Comparison of ENCODE assay signal across 8 cellular contexts in the genomic region with DNA sequence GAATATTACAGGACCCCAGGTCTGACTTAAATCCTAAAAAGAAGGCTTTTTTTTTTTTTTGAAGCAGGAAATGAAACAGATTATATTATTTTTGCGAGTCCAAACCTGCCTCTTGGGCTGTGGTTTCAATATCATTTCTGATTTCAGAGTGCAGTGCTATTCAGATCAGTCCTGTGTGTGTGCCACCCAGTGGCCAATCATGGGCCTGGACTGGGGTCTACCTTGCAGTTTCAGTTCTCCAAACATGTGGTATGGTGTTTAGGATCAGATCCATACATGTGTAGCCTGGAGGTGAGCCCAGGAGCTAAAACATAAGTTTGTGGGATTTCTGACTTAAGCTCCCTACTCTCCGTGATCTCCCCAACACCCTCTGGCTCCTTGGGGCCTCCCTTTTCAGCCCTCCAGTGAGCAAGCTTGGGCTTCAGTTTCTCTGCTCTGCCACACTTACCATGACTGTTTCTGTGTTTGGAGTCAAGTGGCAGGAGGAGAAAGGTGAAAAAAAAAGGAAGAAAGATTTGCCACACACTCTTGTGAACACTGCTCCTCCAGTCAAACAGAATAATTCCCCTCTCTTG. TPM values are rescaled to one million over a fixed set of nuclear protein-coding genes. Genes with fewer than 3 reads are reported as not detected.
DNase-seq lines count a peak whose midpoint lies in the region; ATAC-seq and TF ChIP-seq lines count a peak whose summit lies in the region.

No MANE protein-coding gene starts in this region.

- H3K9me3 ChIP-seq in HEK293 (ENCODE audit: control insufficient read depth, insufficient read depth, low read depth, low read length): no peaks in the 10 kb centered on the region
- no peaks in the 10 kb centered on the region for H3K9me3 ChIP-seq in PC-3 (ENCODE audit: low read length)
- no peaks in the 10 kb centered on the region for H3K9me3 ChIP-seq in cardiac muscle cell (ENCODE audit: low read depth)

- CTCF ChIA-PET in HEK293 (lab: Yijun Ruan, JAX) (interaction anchor here (0.5 to 2.2 kb wide), 12 partner anchors 11 to 601 kb away, joined by 3 to 9 read pairs (median 3); a partner anchor contains a TSS), PC-3 (lab: Charles Lee) (interaction anchor here (0.5 to 0.7 kb wide), 2 partner anchors 21 to 24 kb away, joined by 4 to 5 read pairs; no protein-coding TSS in a partner anchor)

- no peaks in the 10 kb centered on the region for H3F3A ChIP-seq in PC-3 (ENCODE audit: low read length, unreplicated experiment)

- peak overlapping the region; percentile 54 for H2AFZ ChIP-seq in PC-3 (ENCODE audit: low read length)

- no peaks in the 10 kb centered on the region for H4K20me1 ChIP-seq in PC-3 (ENCODE audit: low read length)

- H3K4me2 ChIP-seq in PC-3 (ENCODE audit: low read length): no peak overlapping the region

- H3K27ac ChIP-seq in HEK293 (ENCODE audit: extremely low read depth, low read depth, low read length) (no peak overlapping the region), PC-3 (ENCODE audit: low read length) (no peak overlapping the region), cardiac muscle cell (no peak overlapping the region), caudate nucleus (ENCODE audit: low read depth, low read length) (no peak overlapping the region)

- no peaks in the 10 kb centered on the region for H3K79me2 ChIP-seq in PC-3 (ENCODE audit: low read length)

- intact Hi-C loops in PC-3 (cut with micrococcal nuclease): loop anchor here (1.0 kb wide), 1 partner anchor 92 kb away; no protein-coding TSS in a partner anchor

- no TSS peak for BruUV-seq in PC-3 (replicated peaks; lab: Mats Ljungman, UMichigan)

- H3K36me3 ChIP-seq in HEK293 (ENCODE audit: control insufficient read depth in 2 of 2, insufficient read depth in 1 of 2, low read length in 2 of 2): no peaks in the 10 kb centered on the region
- H3K36me3 ChIP-seq in PC-3 (ENCODE audit: low read depth, low read length): no peaks in the 10 kb centered on the region
- H3K36me3 ChIP-seq in cardiac muscle cell: no peaks in the 10 kb centered on the region

- ATAC-seq in PC-3: peak; percentile 84

- H3K9ac ChIP-seq in PC-3 (ENCODE audit: low read length): no peak overlapping the region

- H3K4me3 ChIP-seq in HEK293 (ENCODE audit: low read depth, low read length) (no peak overlapping the region), PC-3 (ENCODE audit: low read length) (no peak overlapping the region), cardiac muscle cell (no peak overlapping the region)

- peak; percentile 70 for DNase-seq in EH (ENCODE audit: low read depth)
- peak; percentile 57 for DNase-seq in PC-3
- peak; percentile 35 to 74 for DNase-seq in cardiac muscle cell (ENCODE audit: low read depth in 1 of 2, low spot score in 1 of 2)
- no peak for DNase-seq in mucosa of gallbladder (ENCODE audit: low spot score)
- DNase-seq in caudate nucleus (lab: John Stamatoyannopoulos, UW): no peak
- no peak for DNase-seq in retina
- no peak for DNase-seq in putamen (ENCODE audit: low spot score)

- H3K4me1 ChIP-seq in HEK293 (ENCODE audit: control insufficient read depth, insufficient read depth, low read length) (no peaks in the 10 kb centered on the region), PC-3 (ENCODE audit: insufficient read depth, low read length) (peaks cover 14% of the 10 kb centered on the region), cardiac muscle cell (ENCODE audit: low read depth) (no peaks in the 10 kb centered on the region)

- POLR2A ChIA-PET in HEK293 (lab: Yijun Ruan, JAX): no interaction called here
- POLR2A ChIA-PET in PC-3 (lab: Charles Lee; ENCODE audit: unreplicated experiment): no interaction called here

- H3K27me3 ChIP-seq in PC-3 (ENCODE audit: low read length) (no peaks in the 10 kb centered on the region), cardiac muscle cell (no peaks in the 10 kb centered on the region)

- peak; percentile 27; the same call in 1 of the 2 replicates for TF ChIP-seq CTCF in HEK293 (tag by site-specific recombination; IDR thresholded peaks at IDR 0.05)
- peak; percentile 66 for TF ChIP-seq CTCF in PC-3 (conservative IDR thresholded peaks at IDR 0.05; ENCODE audit: low read depth, low read length)
- peak; percentile 71 for TF ChIP-seq CTCF in cardiac muscle cell (IDR thresholded peaks at IDR 0.05; ENCODE audit: low read depth, low read length)

- no peaks in the 10 kb centered on the region for H3K9me2 ChIP-seq in PC-3 (replicated peaks; ENCODE audit: low read length)

TF ChIP-seq in HEK293, 187 proteins besides CTCF, POLR2A, EP300 and RAD21 (continues in another document):
- TF ChIP-seq, protein P1, sequence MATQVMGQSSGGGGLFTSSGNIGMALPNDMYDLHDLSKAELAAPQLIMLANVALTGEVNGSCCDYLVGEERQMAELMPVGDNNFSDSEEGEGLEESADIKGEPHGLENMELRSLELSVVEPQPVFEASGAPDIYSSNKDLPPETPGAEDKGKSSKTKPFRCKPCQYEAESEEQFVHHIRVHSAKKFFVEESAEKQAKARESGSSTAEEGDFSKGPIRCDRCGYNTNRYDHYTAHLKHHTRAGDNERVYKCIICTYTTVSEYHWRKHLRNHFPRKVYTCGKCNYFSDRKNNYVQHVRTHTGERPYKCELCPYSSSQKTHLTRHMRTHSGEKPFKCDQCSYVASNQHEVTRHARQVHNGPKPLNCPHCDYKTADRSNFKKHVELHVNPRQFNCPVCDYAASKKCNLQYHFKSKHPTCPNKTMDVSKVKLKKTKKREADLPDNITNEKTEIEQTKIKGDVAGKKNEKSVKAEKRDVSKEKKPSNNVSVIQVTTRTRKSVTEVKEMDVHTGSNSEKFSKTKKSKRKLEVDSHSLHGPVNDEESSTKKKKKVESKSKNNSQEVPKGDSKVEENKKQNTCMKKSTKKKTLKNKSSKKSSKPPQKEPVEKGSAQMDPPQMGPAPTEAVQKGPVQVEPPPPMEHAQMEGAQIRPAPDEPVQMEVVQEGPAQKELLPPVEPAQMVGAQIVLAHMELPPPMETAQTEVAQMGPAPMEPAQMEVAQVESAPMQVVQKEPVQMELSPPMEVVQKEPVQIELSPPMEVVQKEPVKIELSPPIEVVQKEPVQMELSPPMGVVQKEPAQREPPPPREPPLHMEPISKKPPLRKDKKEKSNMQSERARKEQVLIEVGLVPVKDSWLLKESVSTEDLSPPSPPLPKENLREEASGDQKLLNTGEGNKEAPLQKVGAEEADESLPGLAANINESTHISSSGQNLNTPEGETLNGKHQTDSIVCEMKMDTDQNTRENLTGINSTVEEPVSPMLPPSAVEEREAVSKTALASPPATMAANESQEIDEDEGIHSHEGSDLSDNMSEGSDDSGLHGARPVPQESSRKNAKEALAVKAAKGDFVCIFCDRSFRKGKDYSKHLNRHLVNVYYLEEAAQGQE (tag by site-specific recombination; IDR thresholded peaks at IDR 0.05): no peak
- no peak for TF ChIP-seq ZNF837 (tag by site-specific recombination; IDR thresholded peaks at IDR 0.05)
- TF ChIP-seq ZNF274 (IDR thresholded peaks at IDR 0.05; ENCODE audit: low read length): no peak
- TF ChIP-seq ZNF274 (tag by site-specific recombination; IDR thresholded peaks at IDR 0.05; ENCODE audit: borderline replicate concordance): no peak
- no peak for TF ChIP-seq ZNF585B (tag by site-specific recombination; IDR thresholded peaks at IDR 0.05)
- TF ChIP-seq, protein P2, sequence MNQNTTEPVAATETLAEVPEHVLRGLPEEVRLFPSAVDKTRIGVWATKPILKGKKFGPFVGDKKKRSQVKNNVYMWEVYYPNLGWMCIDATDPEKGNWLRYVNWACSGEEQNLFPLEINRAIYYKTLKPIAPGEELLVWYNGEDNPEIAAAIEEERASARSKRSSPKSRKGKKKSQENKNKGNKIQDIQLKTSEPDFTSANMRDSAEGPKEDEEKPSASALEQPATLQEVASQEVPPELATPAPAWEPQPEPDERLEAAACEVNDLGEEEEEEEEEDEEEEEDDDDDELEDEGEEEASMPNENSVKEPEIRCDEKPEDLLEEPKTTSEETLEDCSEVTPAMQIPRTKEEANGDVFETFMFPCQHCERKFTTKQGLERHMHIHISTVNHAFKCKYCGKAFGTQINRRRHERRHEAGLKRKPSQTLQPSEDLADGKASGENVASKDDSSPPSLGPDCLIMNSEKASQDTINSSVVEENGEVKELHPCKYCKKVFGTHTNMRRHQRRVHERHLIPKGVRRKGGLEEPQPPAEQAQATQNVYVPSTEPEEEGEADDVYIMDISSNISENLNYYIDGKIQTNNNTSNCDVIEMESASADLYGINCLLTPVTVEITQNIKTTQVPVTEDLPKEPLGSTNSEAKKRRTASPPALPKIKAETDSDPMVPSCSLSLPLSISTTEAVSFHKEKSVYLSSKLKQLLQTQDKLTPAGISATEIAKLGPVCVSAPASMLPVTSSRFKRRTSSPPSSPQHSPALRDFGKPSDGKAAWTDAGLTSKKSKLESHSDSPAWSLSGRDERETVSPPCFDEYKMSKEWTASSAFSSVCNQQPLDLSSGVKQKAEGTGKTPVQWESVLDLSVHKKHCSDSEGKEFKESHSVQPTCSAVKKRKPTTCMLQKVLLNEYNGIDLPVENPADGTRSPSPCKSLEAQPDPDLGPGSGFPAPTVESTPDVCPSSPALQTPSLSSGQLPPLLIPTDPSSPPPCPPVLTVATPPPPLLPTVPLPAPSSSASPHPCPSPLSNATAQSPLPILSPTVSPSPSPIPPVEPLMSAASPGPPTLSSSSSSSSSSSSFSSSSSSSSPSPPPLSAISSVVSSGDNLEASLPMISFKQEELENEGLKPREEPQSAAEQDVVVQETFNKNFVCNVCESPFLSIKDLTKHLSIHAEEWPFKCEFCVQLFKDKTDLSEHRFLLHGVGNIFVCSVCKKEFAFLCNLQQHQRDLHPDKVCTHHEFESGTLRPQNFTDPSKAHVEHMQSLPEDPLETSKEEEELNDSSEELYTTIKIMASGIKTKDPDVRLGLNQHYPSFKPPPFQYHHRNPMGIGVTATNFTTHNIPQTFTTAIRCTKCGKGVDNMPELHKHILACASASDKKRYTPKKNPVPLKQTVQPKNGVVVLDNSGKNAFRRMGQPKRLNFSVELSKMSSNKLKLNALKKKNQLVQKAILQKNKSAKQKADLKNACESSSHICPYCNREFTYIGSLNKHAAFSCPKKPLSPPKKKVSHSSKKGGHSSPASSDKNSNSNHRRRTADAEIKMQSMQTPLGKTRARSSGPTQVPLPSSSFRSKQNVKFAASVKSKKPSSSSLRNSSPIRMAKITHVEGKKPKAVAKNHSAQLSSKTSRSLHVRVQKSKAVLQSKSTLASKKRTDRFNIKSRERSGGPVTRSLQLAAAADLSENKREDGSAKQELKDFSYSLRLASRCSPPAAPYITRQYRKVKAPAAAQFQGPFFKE (tag by site-specific recombination; IDR thresholded peaks at IDR 0.05; ENCODE audit: borderline replicate concordance): no peak
- no peak for TF ChIP-seq ZBTB20 (tag by site-specific recombination; IDR thresholded peaks at IDR 0.05)
- no peak for TF ChIP-seq ZNF529 (tag by site-specific recombination; IDR thresholded peaks at IDR 0.05; ENCODE audit: insufficient replicate concordance)
- TF ChIP-seq ZFP41 (tag by site-specific recombination; IDR thresholded peaks at IDR 0.05; ENCODE audit: borderline replicate concordance): no peak
- TF ChIP-seq ZNF792 (tag by site-specific recombination; IDR thresholded peaks at IDR 0.05): no peak
- TF ChIP-seq ZNF2 (tag by site-specific recombination; IDR thresholded peaks at IDR 0.05): no peak

RNA-seq across cellular contexts. Expression of a gene that starts 12.1 kb away (rescaled TPM):
- total RNA-seq in PC-3 (2014; rRNA removed) (29.0 and 39.3 TPM in 2 replicates), cardiac muscle cell (6.2 and 25.5 TPM in 2 replicates), mucosa of gallbladder (71.2 TPM)
- polyA plus RNA-seq in cardiac muscle cell: 5.1 and 6.2 TPM in 2 replicates

Comparison
In these comparisons a context has a peak if more than half of its experiments do, and no peak if none do; other contexts are left out.
1. DNase-seq: peak in EH (single experiment), PC-3 (single experiment) and cardiac muscle cell (2 of 2); none in mucosa of gallbladder (single experiment), caudate nucleus (0 of 61), retina (single experiment) and putamen (single experiment).
2. Peak in every context shown above with its lines, with median percentiles within 50 percentile points of each other: CTCF ChIP-seq.